In genomic region chr7:43454936-43455518, GRCh38 we compare ENCODE assay signal across 8 cellular contexts.
A peak's percentile ranks its signal among the peaks of the same experiment; 100 is the strongest.
DNase-seq lines count a peak whose midpoint lies in the region; ATAC-seq and TF ChIP-seq lines count a peak whose summit lies in the region.

No MANE protein-coding gene starts in this region.

- ATAC-seq in natural killer cell: peak in 1 of 3 donors; percentile 63
- no peak for ATAC-seq in natural killer cell treated with Interleukin-12 subunit alpha and Interleukin-12 subunit beta and Interleukin-15 and Interleukin-18, amount 100 ng/mL, for 72 hours
- ATAC-seq in HG02798 (IDR thresholded peaks at IDR 0.05; ENCODE audit: poor library complexity, unreplicated experiment): peak; percentile 70

- no peak for TF ChIP-seq POLR2A in testis (IDR thresholded peaks at IDR 0.05)

- H3F3A ChIP-seq in neural cell (ENCODE audit: insufficient read depth, low read length, poor library complexity, severe bottlenecking): no peaks in the 10 kb centered on the region

- TF ChIP-seq RAD21 in neural cell (conservative IDR thresholded peaks at IDR 0.05): peak; percentile 71

- 46 to 48% methylated on average over 8 of the region's 8 CpGs for WGBS in testis, 2 donors

- H4K20me1 ChIP-seq in neural cell (ENCODE audit: insufficient read depth): no peaks in the 10 kb centered on the region

- H3K36me3 Mint-ChIP-seq in natural killer cell: no peaks in the 10 kb centered on the region
- no peaks in the 10 kb centered on the region for H3K36me3 Mint-ChIP-seq in natural killer cell treated with Interleukin-12 subunit alpha and Interleukin-12 subunit beta and Interleukin-15 and Interleukin-18, amount 100 ng/mL, for 72 hours

- H3K79me2 ChIP-seq in neural cell (replicated peaks; ENCODE audit: insufficient read depth, low read length): no peaks in the 10 kb centered on the region

- H3K9me3 Mint-ChIP-seq in natural killer cell: no peaks in the 10 kb centered on the region
- no peaks in the 10 kb centered on the region for H3K9me3 Mint-ChIP-seq in natural killer cell treated with Interleukin-12 subunit alpha and Interleukin-12 subunit beta and Interleukin-15 and Interleukin-18, amount 100 ng/mL, for 72 hours

- intact Hi-C loops in natural killer cell (cut with micrococcal nuclease) (no loop called here), dorsolateral prefrontal cortex (cut with DNase I) (loop anchor here in 1 of 2 donors (5.0 to 10.0 kb wide), 2 partner anchors 267 to 520 kb away; partner anchors contain the start of genes MRPL32 and PSMA2), testis (cut with DNase I; ENCODE audit: low total_unique reads) (no loop called here)

- TF ChIP-seq EP300 in neural cell (conservative IDR thresholded peaks at IDR 0.05; ENCODE audit: poor library complexity, severe bottlenecking): no peak

- TF ChIP-seq CTCF in natural killer cell (IDR thresholded peaks at IDR 0.05) (peak; percentile 51), dorsolateral prefrontal cortex (IDR thresholded peaks at IDR 0.05 in 54 of 56, conservative IDR thresholded peaks at IDR 0.05 in 2 of 56; ENCODE audit: low read depth in 1 of 56, partially characterized antibody in 56 of 56) (peak; percentile 32 to 75 (median 59)), neural cell (IDR thresholded peaks at IDR 0.05; ENCODE audit: poor library complexity, severe bottlenecking) (peak; percentile 68), testis (IDR thresholded peaks at IDR 0.05) (peak in 1 of 3 experiments; percentile 36)

- H3K27ac Mint-ChIP-seq in natural killer cell: no peak overlapping the region
- no peak overlapping the region for H3K27ac Mint-ChIP-seq in natural killer cell treated with Interleukin-12 subunit alpha and Interleukin-12 subunit beta and Interleukin-15 and Interleukin-18, amount 100 ng/mL, for 72 hours

- peaks cover 2% of the 10 kb centered on the region for H3K4me1 ChIP-seq in NT2/D1 (ENCODE audit: insufficient read depth, insufficient read length)
- H3K4me1 ChIP-seq in testis: no peaks in the 10 kb centered on the region

- DNase-seq in natural killer cell: no peak
- DNase-seq in natural killer cell treated with Interleukin-12 subunit alpha and Interleukin-12 subunit beta and Interleukin-15 and Interleukin-18, amount 100 ng/mL, for 72 hours (ENCODE audit: low spot score): no peak
- DNase-seq in NT2/D1 (ENCODE audit: low read depth, low spot score): peak; percentile 63
- no peak for DNase-seq in dorsolateral prefrontal cortex
- DNase-seq in testis: no peak
- DNase-seq in stimulated activated CD8-positive, alpha-beta memory T cell treated with anti-CD3 and anti-CD28 coated beads, Interleukin-4, amount 100 ng/mL, for 48 hours: no peak

- H3K27me3 Mint-ChIP-seq in natural killer cell (ENCODE audit: low read depth in 2 of 2): peaks cover 20 to 23% of the 10 kb centered on the region in 2 donors
- H3K27me3 Mint-ChIP-seq in natural killer cell treated with Interleukin-12 subunit alpha and Interleukin-12 subunit beta and Interleukin-15 and Interleukin-18, amount 100 ng/mL, for 72 hours: peaks cover 11 to 21% of the 10 kb centered on the region in 2 donors

- H3K27ac ChIP-seq in dorsolateral prefrontal cortex (peak overlapping the region in 2 of 59 donors; percentile 9 to 33), neural cell (ENCODE audit: low read length) (no peak overlapping the region), testis (no peak overlapping the region)

- H3K9me3 ChIP-seq in NT2/D1 (ENCODE audit: insufficient read depth, low read length) (no peaks in the 10 kb centered on the region), neural cell (ENCODE audit: low read length) (no peaks in the 10 kb centered on the region), testis (no peaks in the 10 kb centered on the region)

- no peak overlapping the region for H3K4me2 ChIP-seq in neural cell (ENCODE audit: low read length)

- peaks cover 0 to 5% of the 10 kb centered on the region in 2 donors for H3K4me1 Mint-ChIP-seq in natural killer cell
- no peaks in the 10 kb centered on the region for H3K4me1 Mint-ChIP-seq in natural killer cell treated with Interleukin-12 subunit alpha and Interleukin-12 subunit beta and Interleukin-15 and Interleukin-18, amount 100 ng/mL, for 72 hours (ENCODE audit: low read depth in 2 of 2)

- no peaks in the 10 kb centered on the region for H3K27me3 ChIP-seq in NT2/D1 (ENCODE audit: insufficient read depth, insufficient read length)
- no peaks in the 10 kb centered on the region for H3K27me3 ChIP-seq in dorsolateral prefrontal cortex
- H3K27me3 ChIP-seq in neural cell (ENCODE audit: insufficient read depth, low read depth, low read length): no peaks in the 10 kb centered on the region
- no peaks in the 10 kb centered on the region for H3K27me3 ChIP-seq in testis

- H3K36me3 ChIP-seq in NT2/D1 (ENCODE audit: insufficient read depth, insufficient read length, low read length): no peaks in the 10 kb centered on the region
- no peaks in the 10 kb centered on the region for H3K36me3 ChIP-seq in neural cell (ENCODE audit: insufficient read depth, low read length)
- H3K36me3 ChIP-seq in testis (ENCODE audit: low read depth, missing control alignments): no peaks in the 10 kb centered on the region

- no peak overlapping the region for H2AFZ ChIP-seq in neural cell (ENCODE audit: low read depth, low read length)

- no peak overlapping the region for H3K9ac ChIP-seq in NT2/D1 (ENCODE audit: insufficient read length, low read depth)
- no peak overlapping the region for H3K9ac ChIP-seq in neural cell (ENCODE audit: low read length)

- H3K9me2 ChIP-seq in neural cell (ENCODE audit: insufficient read depth, low read length): no peaks in the 10 kb centered on the region

- H3K4me3 ChIP-seq in NT2/D1 (ENCODE audit: insufficient read length, low read depth): no peak overlapping the region
- peak overlapping the region in 16 of 59 donors; percentile 2 to 34 (median 17) for H3K4me3 ChIP-seq in dorsolateral prefrontal cortex
- no peak overlapping the region for H3K4me3 ChIP-seq in neural cell (ENCODE audit: low read length)
- no peak overlapping the region for H3K4me3 ChIP-seq in testis

- no peak overlapping the region for H3K4me3 Mint-ChIP-seq in natural killer cell
- no peak overlapping the region for H3K4me3 Mint-ChIP-seq in natural killer cell treated with Interleukin-12 subunit alpha and Interleukin-12 subunit beta and Interleukin-15 and Interleukin-18, amount 100 ng/mL, for 72 hours

TF ChIP-seq in neural cell, 6 proteins besides CTCF, POLR2A, EP300 and RAD21:
- peak; percentile 75 for TF ChIP-seq SMC3 (conservative IDR thresholded peaks at IDR 0.05; ENCODE audit: poor library complexity)
- TF ChIP-seq POLR2AphosphoS5 (IDR thresholded peaks at IDR 0.05): no peak
